ENCODE assay signal across 1 cellular context in the genomic region with DNA sequence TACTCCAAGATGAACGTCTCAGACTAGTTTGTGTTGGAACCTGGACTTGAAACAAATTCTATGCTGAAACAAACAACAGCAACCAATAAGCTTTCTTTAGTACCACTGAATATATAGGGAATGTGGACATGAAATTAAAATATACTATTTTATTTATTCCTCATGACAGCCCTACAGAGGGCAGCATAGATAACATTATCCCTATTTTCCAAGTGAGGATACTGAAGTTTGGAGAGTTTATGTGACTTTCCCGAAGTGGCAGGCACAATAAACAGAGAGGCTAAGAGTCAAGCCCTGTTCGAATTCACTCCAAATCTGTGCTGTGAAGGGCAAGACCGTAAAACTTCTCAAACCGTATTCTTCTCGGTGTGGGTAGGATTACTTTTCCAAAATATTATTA.
TF ChIP-seq lines count a peak whose summit lies in the region.

No MANE protein-coding gene starts in this region.

TF ChIP-seq in GM23338, 12 proteins besides CTCF, POLR2A, EP300 and RAD21 (continued from another document):
- TF ChIP-seq, protein P1, sequence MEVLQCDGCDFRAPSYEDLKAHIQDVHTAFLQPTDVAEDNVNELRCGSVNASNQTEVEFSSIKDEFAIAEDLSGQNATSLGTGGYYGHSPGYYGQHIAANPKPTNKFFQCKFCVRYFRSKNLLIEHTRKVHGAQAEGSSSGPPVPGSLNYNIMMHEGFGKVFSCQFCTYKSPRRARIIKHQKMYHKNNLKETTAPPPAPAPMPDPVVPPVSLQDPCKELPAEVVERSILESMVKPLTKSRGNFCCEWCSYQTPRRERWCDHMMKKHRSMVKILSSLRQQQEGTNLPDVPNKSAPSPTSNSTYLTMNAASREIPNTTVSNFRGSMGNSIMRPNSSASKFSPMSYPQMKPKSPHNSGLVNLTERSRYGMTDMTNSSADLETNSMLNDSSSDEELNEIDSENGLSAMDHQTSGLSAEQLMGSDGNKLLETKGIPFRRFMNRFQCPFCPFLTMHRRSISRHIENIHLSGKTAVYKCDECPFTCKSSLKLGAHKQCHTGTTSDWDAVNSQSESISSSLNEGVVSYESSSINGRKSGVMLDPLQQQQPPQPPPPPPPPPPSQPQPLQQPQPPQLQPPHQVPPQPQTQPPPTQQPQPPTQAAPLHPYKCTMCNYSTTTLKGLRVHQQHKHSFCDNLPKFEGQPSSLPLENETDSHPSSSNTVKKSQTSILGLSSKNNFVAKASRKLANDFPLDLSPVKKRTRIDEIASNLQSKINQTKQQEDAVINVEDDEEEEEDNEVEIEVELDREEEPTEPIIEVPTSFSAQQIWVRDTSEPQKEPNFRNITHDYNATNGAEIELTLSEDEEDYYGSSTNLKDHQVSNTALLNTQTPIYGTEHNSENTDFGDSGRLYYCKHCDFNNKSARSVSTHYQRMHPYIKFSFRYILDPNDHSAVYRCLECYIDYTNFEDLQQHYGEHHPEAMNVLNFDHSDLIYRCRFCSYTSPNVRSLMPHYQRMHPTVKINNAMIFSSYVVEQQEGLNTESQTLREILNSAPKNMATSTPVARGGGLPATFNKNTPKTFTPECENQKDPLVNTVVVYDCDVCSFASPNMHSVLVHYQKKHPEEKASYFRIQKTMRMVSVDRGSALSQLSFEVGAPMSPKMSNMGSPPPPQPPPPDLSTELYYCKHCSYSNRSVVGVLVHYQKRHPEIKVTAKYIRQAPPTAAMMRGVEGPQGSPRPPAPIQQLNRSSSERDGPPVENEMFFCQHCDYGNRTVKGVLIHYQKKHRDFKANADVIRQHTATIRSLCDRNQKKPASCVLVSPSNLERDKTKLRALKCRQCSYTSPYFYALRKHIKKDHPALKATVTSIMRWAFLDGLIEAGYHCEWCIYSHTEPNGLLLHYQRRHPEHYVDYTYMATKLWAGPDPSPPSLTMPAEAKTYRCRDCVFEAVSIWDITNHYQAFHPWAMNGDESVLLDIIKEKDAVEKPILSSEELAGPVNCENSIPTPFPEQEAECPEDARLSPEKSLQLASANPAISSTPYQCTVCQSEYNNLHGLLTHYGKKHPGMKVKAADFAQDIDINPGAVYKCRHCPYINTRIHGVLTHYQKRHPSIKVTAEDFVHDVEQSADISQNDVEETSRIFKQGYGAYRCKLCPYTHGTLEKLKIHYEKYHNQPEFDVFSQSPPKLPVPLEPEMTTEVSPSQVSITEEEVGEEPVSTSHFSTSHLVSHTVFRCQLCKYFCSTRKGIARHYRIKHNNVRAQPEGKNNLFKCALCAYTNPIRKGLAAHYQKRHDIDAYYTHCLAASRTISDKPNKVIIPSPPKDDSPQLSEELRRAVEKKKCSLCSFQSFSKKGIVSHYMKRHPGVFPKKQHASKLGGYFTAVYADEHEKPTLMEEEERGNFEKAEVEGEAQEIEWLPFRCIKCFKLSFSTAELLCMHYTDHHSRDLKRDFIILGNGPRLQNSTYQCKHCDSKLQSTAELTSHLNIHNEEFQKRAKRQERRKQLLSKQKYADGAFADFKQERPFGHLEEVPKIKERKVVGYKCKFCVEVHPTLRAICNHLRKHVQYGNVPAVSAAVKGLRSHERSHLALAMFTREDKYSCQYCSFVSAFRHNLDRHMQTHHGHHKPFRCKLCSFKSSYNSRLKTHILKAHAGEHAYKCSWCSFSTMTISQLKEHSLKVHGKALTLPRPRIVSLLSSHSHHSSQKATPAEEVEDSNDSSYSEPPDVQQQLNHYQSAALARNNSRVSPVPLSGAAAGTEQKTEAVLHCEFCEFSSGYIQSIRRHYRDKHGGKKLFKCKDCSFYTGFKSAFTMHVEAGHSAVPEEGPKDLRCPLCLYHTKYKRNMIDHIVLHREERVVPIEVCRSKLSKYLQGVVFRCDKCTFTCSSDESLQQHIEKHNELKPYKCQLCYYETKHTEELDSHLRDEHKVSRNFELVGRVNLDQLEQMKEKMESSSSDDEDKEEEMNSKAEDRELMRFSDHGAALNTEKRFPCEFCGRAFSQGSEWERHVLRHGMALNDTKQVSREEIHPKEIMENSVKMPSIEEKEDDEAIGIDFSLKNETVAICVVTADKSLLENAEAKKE (CRISPR knock-in tag; IDR thresholded peaks at IDR 0.05) = no peak
- TF ChIP-seq, protein P2, sequence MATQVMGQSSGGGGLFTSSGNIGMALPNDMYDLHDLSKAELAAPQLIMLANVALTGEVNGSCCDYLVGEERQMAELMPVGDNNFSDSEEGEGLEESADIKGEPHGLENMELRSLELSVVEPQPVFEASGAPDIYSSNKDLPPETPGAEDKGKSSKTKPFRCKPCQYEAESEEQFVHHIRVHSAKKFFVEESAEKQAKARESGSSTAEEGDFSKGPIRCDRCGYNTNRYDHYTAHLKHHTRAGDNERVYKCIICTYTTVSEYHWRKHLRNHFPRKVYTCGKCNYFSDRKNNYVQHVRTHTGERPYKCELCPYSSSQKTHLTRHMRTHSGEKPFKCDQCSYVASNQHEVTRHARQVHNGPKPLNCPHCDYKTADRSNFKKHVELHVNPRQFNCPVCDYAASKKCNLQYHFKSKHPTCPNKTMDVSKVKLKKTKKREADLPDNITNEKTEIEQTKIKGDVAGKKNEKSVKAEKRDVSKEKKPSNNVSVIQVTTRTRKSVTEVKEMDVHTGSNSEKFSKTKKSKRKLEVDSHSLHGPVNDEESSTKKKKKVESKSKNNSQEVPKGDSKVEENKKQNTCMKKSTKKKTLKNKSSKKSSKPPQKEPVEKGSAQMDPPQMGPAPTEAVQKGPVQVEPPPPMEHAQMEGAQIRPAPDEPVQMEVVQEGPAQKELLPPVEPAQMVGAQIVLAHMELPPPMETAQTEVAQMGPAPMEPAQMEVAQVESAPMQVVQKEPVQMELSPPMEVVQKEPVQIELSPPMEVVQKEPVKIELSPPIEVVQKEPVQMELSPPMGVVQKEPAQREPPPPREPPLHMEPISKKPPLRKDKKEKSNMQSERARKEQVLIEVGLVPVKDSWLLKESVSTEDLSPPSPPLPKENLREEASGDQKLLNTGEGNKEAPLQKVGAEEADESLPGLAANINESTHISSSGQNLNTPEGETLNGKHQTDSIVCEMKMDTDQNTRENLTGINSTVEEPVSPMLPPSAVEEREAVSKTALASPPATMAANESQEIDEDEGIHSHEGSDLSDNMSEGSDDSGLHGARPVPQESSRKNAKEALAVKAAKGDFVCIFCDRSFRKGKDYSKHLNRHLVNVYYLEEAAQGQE (IDR thresholded peaks at IDR 0.05; ENCODE audit: unreplicated experiment) = no peak
- TF ChIP-seq, protein P3, sequence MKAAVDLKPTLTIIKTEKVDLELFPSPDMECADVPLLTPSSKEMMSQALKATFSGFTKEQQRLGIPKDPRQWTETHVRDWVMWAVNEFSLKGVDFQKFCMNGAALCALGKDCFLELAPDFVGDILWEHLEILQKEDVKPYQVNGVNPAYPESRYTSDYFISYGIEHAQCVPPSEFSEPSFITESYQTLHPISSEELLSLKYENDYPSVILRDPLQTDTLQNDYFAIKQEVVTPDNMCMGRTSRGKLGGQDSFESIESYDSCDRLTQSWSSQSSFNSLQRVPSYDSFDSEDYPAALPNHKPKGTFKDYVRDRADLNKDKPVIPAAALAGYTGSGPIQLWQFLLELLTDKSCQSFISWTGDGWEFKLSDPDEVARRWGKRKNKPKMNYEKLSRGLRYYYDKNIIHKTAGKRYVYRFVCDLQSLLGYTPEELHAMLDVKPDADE (IDR thresholded peaks at IDR 0.05) = no peak
- TF ChIP-seq STAT1 (IDR thresholded peaks at IDR 0.05; ENCODE audit: unreplicated experiment) (no peak), EZH2phosphoT487 (IDR thresholded peaks at IDR 0.05; ENCODE audit: unreplicated experiment) (no peak), ZNF331 (CRISPR knock-in tag; IDR thresholded peaks at IDR 0.05; ENCODE audit: low read depth) (no peak), POLR2AphosphoS5 (IDR thresholded peaks at IDR 0.05; ENCODE audit: low read depth) (no peak), ZNF114 (CRISPR knock-in tag; IDR thresholded peaks at IDR 0.05) (no peak), CREB1 (CRISPR knock-in tag; IDR thresholded peaks at IDR 0.05; ENCODE audit: low read depth) (no peak), JUNB (IDR thresholded peaks at IDR 0.05; ENCODE audit: unreplicated experiment) (no peak), EZH2 (IDR thresholded peaks at IDR 0.05; ENCODE audit: low read depth, unreplicated experiment) (no peak)
TF ChIP-seq in GM23338: peak in this region for 0.
